In genomic region chr11:110311783-110312578, GRCh38 we compare ENCODE assay signal across 11 cellular contexts. TPM values are rescaled to one million over a fixed set of nuclear protein-coding genes. Genes with fewer than 3 reads are reported as not detected.
DNase-seq lines count a peak whose midpoint lies in the region; ATAC-seq lines count a peak whose summit lies in the region.
"Had no signal": no experiment of that assay in that cellular context is flagged by ENCODE, and none has a peak within 500 bp of the region (broad histone marks: within the 10 kb centered on the region; RNA-seq: fewer than 3 reads in every experiment).

No MANE protein-coding gene starts in this region.

- no peak overlapping the region for H3K4me2 ChIP-seq in mesenchymal stem cell (ENCODE audit: low read length, poor library complexity, severe bottlenecking)

- peak; percentile 43 for ATAC-seq in HG02759 (IDR thresholded peaks at IDR 0.05; ENCODE audit: unreplicated experiment)
- ATAC-seq in GM18909 (IDR thresholded peaks at IDR 0.05; ENCODE audit: poor library complexity, unreplicated experiment), result no peak
- no peak for ATAC-seq in HG02970 (IDR thresholded peaks at IDR 0.05; ENCODE audit: low FRiP score, unreplicated experiment)

- DNase-seq in ELR (ENCODE audit: low read depth), result peak; percentile 63
- DNase-seq in amniotic epithelial cell (ENCODE audit: low read depth), result peak; percentile 72
- peak; percentile 35 for DNase-seq in mesenchymal stem cell
- DNase-seq in posterior cingulate gyrus, result no peak
- DNase-seq in DMS 273 (lab: John Stamatoyannopoulos, UW; ENCODE audit: unreplicated experiment), result no peak
- DNase-seq: anterior cingulate cortex, heart right ventricle, pancreas had no signal

- no peak overlapping the region for H3K4ac ChIP-seq in mesenchymal stem cell (ENCODE audit: low read depth in 1 of 2, low read length in 2 of 2)

- intact Hi-C loops in posterior cingulate gyrus (cut with DNase I), result no loop called here

- peak overlapping the region; percentile 0 for H3K9ac ChIP-seq in mesenchymal stem cell (ENCODE audit: low read length)

- H2BK120ac ChIP-seq in mesenchymal stem cell (ENCODE audit: low read depth, low read length), result no peak overlapping the region

- WGBS in mesenchymal stem cell, result 96% methylated on average over 3 of the region's 3 CpGs

- no peak overlapping the region for H3K14ac ChIP-seq in mesenchymal stem cell (ENCODE audit: low read length in 2 of 2)

- H3K9me3 ChIP-seq in mesenchymal stem cell (ENCODE audit: control insufficient read depth, low read length), result no peaks in the 10 kb centered on the region
- H3K9me3 ChIP-seq: heart right ventricle, pancreas had no signal

- H3K79me1 ChIP-seq in mesenchymal stem cell (replicated peaks; ENCODE audit: low read length, poor library complexity, severe bottlenecking), result no peaks in the 10 kb centered on the region

- H2BK5ac ChIP-seq in mesenchymal stem cell (ENCODE audit: low read depth, low read length, poor library complexity, severe bottlenecking), result no peak overlapping the region

- H3K36me3 ChIP-seq in mesenchymal stem cell (ENCODE audit: control insufficient read depth in 1 of 2, insufficient read depth in 2 of 2, low read depth in 1 of 2, low read length in 2 of 2), result no peaks in the 10 kb centered on the region
- H3K36me3 ChIP-seq: heart right ventricle, pancreas had no signal

- H4K8ac ChIP-seq in mesenchymal stem cell (ENCODE audit: low read length), result no peak overlapping the region

- no peak overlapping the region for H2BK15ac ChIP-seq in mesenchymal stem cell (ENCODE audit: low read depth, poor library complexity, severe bottlenecking)

- no peak overlapping the region for H3K27ac ChIP-seq in mesenchymal stem cell (ENCODE audit: low read length, poor library complexity, severe bottlenecking)
- H3K27ac ChIP-seq: pancreas had no signal

- no peak overlapping the region for H4K91ac ChIP-seq in mesenchymal stem cell (ENCODE audit: low read length)

- H2AK5ac ChIP-seq in mesenchymal stem cell (ENCODE audit: low read length, severe bottlenecking), result no peak overlapping the region

- H2BK12ac ChIP-seq in mesenchymal stem cell (ENCODE audit: low read length in 2 of 2), result no peak overlapping the region

- H2AFZ ChIP-seq in mesenchymal stem cell (ENCODE audit: low read depth, low read length), result no peak overlapping the region

- H3K23ac ChIP-seq in mesenchymal stem cell (ENCODE audit: low read length in 2 of 2), result no peak overlapping the region

- no peak overlapping the region for H3K4me3 ChIP-seq in mesenchymal stem cell (ENCODE audit: insufficient read depth in 1 of 2, low read depth in 1 of 2, low read length in 2 of 2)
- H3K4me3 ChIP-seq: heart right ventricle, pancreas had no signal

- no peaks in the 10 kb centered on the region for H3K27me3 ChIP-seq in mesenchymal stem cell (ENCODE audit: control insufficient read depth in 1 of 2, insufficient read depth in 1 of 2, low read length in 2 of 2)
- H3K27me3 ChIP-seq: heart right ventricle, pancreas had no signal

- no peak overlapping the region for H3K18ac ChIP-seq in mesenchymal stem cell (ENCODE audit: low read depth in 1 of 2, low read length in 2 of 2)

- no peaks in the 10 kb centered on the region for H3K4me1 ChIP-seq in mesenchymal stem cell (ENCODE audit: control insufficient read depth, insufficient read depth, low read depth, low read length)

RNA-seq across cellular contexts. Expression of gene RDX, which starts 15.6 kb away (rescaled TPM):
- 84.4 TPM for polyA plus RNA-seq in mesenchymal stem cell (2013, experiment 1 of 2)
- polyA plus RNA-seq in mesenchymal stem cell (2013, experiment 2 of 2), result 83.4 TPM

Comparison
In these comparisons a context has a peak if more than half of its experiments do, and no peak if none do; other contexts are left out.
1. DNase-seq: peak in ELR (single experiment), amniotic epithelial cell (single experiment) and mesenchymal stem cell (single experiment); none in posterior cingulate gyrus (0 of 10) and DMS 273 (single experiment).